ENCODE assay signal across 15 cellular contexts in genomic region chr22:19396934-19397728, GRCh38. TPM values are rescaled to one million over a fixed set of nuclear protein-coding genes. Genes with fewer than 3 reads are reported as not detected.
DNase-seq lines count a peak whose midpoint lies in the region; ATAC-seq and TF ChIP-seq lines count a peak whose summit lies in the region.
"Had no signal": no experiment of that assay in that cellular context is flagged by ENCODE, and none has a peak within 500 bp of the region (broad histone marks: within the 10 kb centered on the region; RNA-seq: fewer than 3 reads in every experiment).

No MANE protein-coding gene starts in this region.

- H4K8ac ChIP-seq in neuronal stem cell (ENCODE audit: low read depth, low read length) = no peak overlapping the region

- H3K27me3 ChIP-seq in heart right ventricle (no peaks in the 10 kb centered on the region), brain microvascular endothelial cell (replicated peaks) (no peaks in the 10 kb centered on the region), neuronal stem cell (ENCODE audit: control insufficient read depth in 3 of 3, insufficient read depth in 3 of 3, low read depth in 1 of 3, low read length in 3 of 3) (no peaks in the 10 kb centered on the region)

- H3K23ac ChIP-seq in neuronal stem cell (ENCODE audit: low read depth, low read length, poor library complexity) = peak overlapping the region; percentile 68

- H3K36me3 ChIP-seq in heart right ventricle (peaks cover 0 to 100% (median 45%) of the 10 kb centered on the region in 9 donors), brain microvascular endothelial cell (replicated peaks) (peaks cover 73% of the 10 kb centered on the region), neuronal stem cell (replicated peaks in 1 of 2; ENCODE audit: control insufficient read depth in 2 of 2, insufficient read depth in 2 of 2, low read length in 2 of 2) (peaks cover 48 to 98% of the 10 kb centered on the region in 2 donors)

- H2BK12ac ChIP-seq in neuronal stem cell (ENCODE audit: low read length) = no peak overlapping the region

- no peak overlapping the region for H3K18ac ChIP-seq in neuronal stem cell (ENCODE audit: low read length)

- no peak overlapping the region for H3K4me3 ChIP-seq in heart right ventricle
- no peak overlapping the region for H3K4me3 ChIP-seq in brain microvascular endothelial cell (ENCODE audit: low read depth, low read length)
- no peak overlapping the region for H3K4me3 ChIP-seq in neuronal stem cell (ENCODE audit: low read length in 2 of 2)

- H3K27ac ChIP-seq in heart right ventricle (peak overlapping the region in 2 of 10 donors; percentile 5 to 28), brain microvascular endothelial cell (peak overlapping the region; percentile 19), neuronal stem cell (replicated peaks; ENCODE audit: low read length) (no peak overlapping the region)
- H3K27ac ChIP-seq: KMS-11 had no signal

- H3K4me1 ChIP-seq in heart right ventricle (peaks cover 0 to 9% (median 0%) of the 10 kb centered on the region in 9 donors), neuronal stem cell (ENCODE audit: control insufficient read depth in 2 of 2, insufficient read depth in 1 of 2, low read depth in 1 of 2, low read length in 2 of 2) (no peaks in the 10 kb centered on the region)

- H3K9me3 ChIP-seq in heart right ventricle = no peaks in the 10 kb centered on the region
- no peaks in the 10 kb centered on the region for H3K9me3 ChIP-seq in neuronal stem cell (replicated peaks in 1 of 2; ENCODE audit: control insufficient read depth in 2 of 2, insufficient read depth in 1 of 2, low read depth in 1 of 2, low read length in 2 of 2)

- peaks cover 2% of the 10 kb centered on the region for H3K79me1 ChIP-seq in neuronal stem cell (ENCODE audit: low read depth, low read length)

- H3K4ac ChIP-seq in neuronal stem cell (ENCODE audit: low read length) = no peak overlapping the region

- no peak for TF ChIP-seq CTCF in heart right ventricle (IDR thresholded peaks at IDR 0.05)
- no peak for TF ChIP-seq CTCF in brain microvascular endothelial cell (IDR thresholded peaks at IDR 0.05; ENCODE audit: low read depth, low read length, missing control alignments)

- no peak overlapping the region for H2BK120ac ChIP-seq in neuronal stem cell (ENCODE audit: low read depth, low read length)

- no peak overlapping the region for H3K14ac ChIP-seq in neuronal stem cell (ENCODE audit: low read length)

- no peak overlapping the region for H2BK15ac ChIP-seq in neuronal stem cell (ENCODE audit: low read length)

- in situ Hi-C loops in brain microvascular endothelial cell (cut with HindIII; ENCODE audit: low pct_ligation_motif_present, low sequenced_read_pairs) = no loop called here

- H2BK5ac ChIP-seq in neuronal stem cell (ENCODE audit: low read length) = no peak overlapping the region

- H2AFZ ChIP-seq in neuronal stem cell (ENCODE audit: low read length) = no peak overlapping the region

- ATAC-seq in heart right ventricle = peak in 6 of 8 donors; percentile 44 to 86 (median 72)
- no peak for ATAC-seq in Right ventricle myocardium inferior
- ATAC-seq in GM21717 (IDR thresholded peaks at IDR 0.05; ENCODE audit: unreplicated experiment) = no peak
- ATAC-seq: Panc1 had no signal

- intact Hi-C loops in heart right ventricle (cut with DNase I) = loop anchor here in 1 of 10 donors (5.0 kb wide), 1 partner anchor 55 kb away; no protein-coding TSS in a partner anchor
- intact Hi-C loops in Right ventricle myocardium inferior (cut with DNase I) = no loop called here

- H3K4me2 ChIP-seq in neuronal stem cell (ENCODE audit: insufficient read depth, low read length, poor library complexity, severe bottlenecking) = no peak overlapping the region
- H3K4me2 ChIP-seq: KMS-11 had no signal

- DNase-seq in heart right ventricle = no peak
- DNase-seq in Right ventricle myocardium inferior (ENCODE audit: missing footprints) = no peak
- DNase-seq in NCI-H69 (lab: John Stamatoyannopoulos, UW) = peak; percentile 19
- no peak for DNase-seq in brain microvascular endothelial cell
- DNase-seq in neuronal stem cell (ENCODE audit: low spot score) = no peak
- DNase-seq in T-helper 2 cell = no peak
- DNase-seq in midbrain (lab: John Stamatoyannopoulos, UW) = no peak
- DNase-seq: C1 segment of cervical spinal cord, H7, NCI-H1417 treated with DMSO at 0.1 percent for 48 hours, NCI-H2029 treated with DMSO at 0.1 percent for 48 hours, NCI-H2227 treated with DMSO at 0.1 percent for 48 hours had no signal

- 71 to 82% methylated on average over 6 of the region's 6 CpGs for WGBS in heart right ventricle, 2 donors
- no CpG with 5 or more reads among the region's 6 CpGs for WGBS in neuronal stem cell (ENCODE audit: extremely low coverage in 2 of 2, insufficient read length in 2 of 2, insufficient replicate concordance in 1 of 2), 2 donors

- no peak overlapping the region for H3K9ac ChIP-seq in neuronal stem cell (ENCODE audit: low read depth, low read length, poor library complexity)
- H3K9ac ChIP-seq: KMS-11 had no signal

- H2AK5ac ChIP-seq in neuronal stem cell (ENCODE audit: low read depth, low read length) = no peak overlapping the region

- no peak overlapping the region for H4K91ac ChIP-seq in neuronal stem cell (ENCODE audit: low read depth, low read length, poor library complexity)

RNA-seq across cellular contexts. Expression of gene HIRA, which starts 34.4 kb away (rescaled TPM):
- 10 to 100 TPM; 11.4 to 23.2 (median 18.3) TPM for total RNA-seq in heart right ventricle
- polyA plus RNA-seq in heart right ventricle = 10 to 100 TPM in 1 of 2 donors, 1 to 10 TPM in 1; 3.1 to 10.8 TPM
- 17.4 TPM for total RNA-seq in Right ventricle myocardium inferior
- 21.9 TPM for polyA plus RNA-seq in neuronal stem cell (2013, experiment 1 of 2)
- 21.6 TPM for polyA plus RNA-seq in neuronal stem cell (2013, experiment 2 of 2)

RNA-seq across cellular contexts. Expression of gene MRPL40, which starts 35.2 kb away (rescaled TPM):
- total RNA-seq in heart right ventricle (10 to 100 TPM; 49.2 to 89.9 (median 54.9) TPM), Right ventricle myocardium inferior (60.4 TPM)
- polyA plus RNA-seq in heart right ventricle = 100 to 1,000 TPM in 1 of 2 donors, 10 to 100 TPM in 1; 57.8 to 117 TPM
- 19.6 TPM for polyA plus RNA-seq in neuronal stem cell (2013, experiment 1 of 2)
- polyA plus RNA-seq in neuronal stem cell (2013, experiment 2 of 2) = 19.7 TPM

RNA-seq across cellular contexts. Expression of gene C22orf39, which starts 50.4 kb away (rescaled TPM):
- total RNA-seq in heart right ventricle = 100 to 1,000 TPM in 1 of 10 donors, 10 to 100 TPM in 9; 47.7 to 123 (median 66.2) TPM
- polyA plus RNA-seq in heart right ventricle = 10 to 100 TPM; 41.7 to 42.3 TPM
- 63.3 TPM for total RNA-seq in Right ventricle myocardium inferior
- 46.6 TPM for polyA plus RNA-seq in neuronal stem cell (2013, experiment 1 of 2)
- polyA plus RNA-seq in neuronal stem cell (2013, experiment 2 of 2) = 48.5 TPM

Comparison
In these comparisons a context has a peak if more than half of its experiments do, and no peak if none do; other contexts are left out.
1. ATAC-seq: peak in heart right ventricle (6 of 8); none in Right ventricle myocardium inferior (single experiment) and GM21717 (single experiment).